In genomic region chr6:32972353-32973143, GRCh38 we compare ENCODE assay signal across 1 cellular context.
TF ChIP-seq lines count a peak whose summit lies in the region.

No MANE protein-coding gene starts in this region.

TF ChIP-seq in HepG2, 621 proteins besides CTCF, POLR2A, EP300 and RAD21 (continued from another document and continues in another):
- TF ChIP-seq ZNF281 (CRISPR knock-in tag; IDR thresholded peaks at IDR 0.05; ENCODE audit: borderline replicate concordance) (no peak), TERF1 (CRISPR knock-in tag; IDR thresholded peaks at IDR 0.05) (no peak), PAWR (CRISPR knock-in tag; IDR thresholded peaks at IDR 0.05; ENCODE audit: borderline replicate concordance) (no peak), TRIM22 (IDR thresholded peaks at IDR 0.05) (no peak), ATRX (CRISPR knock-in tag; IDR thresholded peaks at IDR 0.05; ENCODE audit: borderline replicate concordance) (no peak), HDAC1 (CRISPR knock-in tag; IDR thresholded peaks at IDR 0.05) (peak; percentile 84), TFDP2 (CRISPR knock-in tag; IDR thresholded peaks at IDR 0.05) (no peak), MTF2 (CRISPR knock-in tag; IDR thresholded peaks at IDR 0.05; ENCODE audit: borderline replicate concordance) (no peak), ELF3 (CRISPR knock-in tag; IDR thresholded peaks at IDR 0.05) (no peak), ZBTB4 (CRISPR knock-in tag; IDR thresholded peaks at IDR 0.05; ENCODE audit: borderline replicate concordance) (no peak; the same call in 1 of the 2 replicates), MED13 (CRISPR knock-in tag; IDR thresholded peaks at IDR 0.05) (no peak), PREB (CRISPR knock-in tag; IDR thresholded peaks at IDR 0.05) (no peak; the same call in 1 of the 2 replicates), ZNF354B (CRISPR knock-in tag; IDR thresholded peaks at IDR 0.05) (peak; percentile 75; the same call in 1 of the 2 replicates), ZNF562 (CRISPR knock-in tag; IDR thresholded peaks at IDR 0.05; ENCODE audit: borderline replicate concordance) (no peak), FOXP1 (IDR thresholded peaks at IDR 0.05) (no peak), FOXP1 (CRISPR knock-in tag; IDR thresholded peaks at IDR 0.05) (no peak), ZNF18 (CRISPR knock-in tag; IDR thresholded peaks at IDR 0.05; ENCODE audit: insufficient replicate concordance) (peak; percentile 65), NFE2 (CRISPR knock-in tag; IDR thresholded peaks at IDR 0.05) (no peak), ZFP62 (CRISPR knock-in tag; IDR thresholded peaks at IDR 0.05) (no peak), HOXA9 (CRISPR knock-in tag; IDR thresholded peaks at IDR 0.05; ENCODE audit: borderline replicate concordance) (peak; percentile 63; the same call in 1 of the 2 replicates), NR2C2 (CRISPR knock-in tag; IDR thresholded peaks at IDR 0.05; ENCODE audit: borderline replicate concordance) (no peak), THAP8 (CRISPR knock-in tag; IDR thresholded peaks at IDR 0.05; ENCODE audit: borderline replicate concordance) (0 out of 2 replicates have a peak, but pooled peaks have one; percentile 47), TCF7L2 (IDR thresholded peaks at IDR 0.05; ENCODE audit: low read depth, low read length) (no peak), ZSCAN22 (CRISPR knock-in tag; IDR thresholded peaks at IDR 0.05) (peak; percentile 47; the same call in 1 of the 2 replicates), ZNF513 (CRISPR knock-in tag; conservative IDR thresholded peaks at IDR 0.05) (no peak), ELF4 (CRISPR knock-in tag; IDR thresholded peaks at IDR 0.05; ENCODE audit: borderline replicate concordance) (no peak), KLF11 (CRISPR knock-in tag; IDR thresholded peaks at IDR 0.05) (no peak), KDM6A (CRISPR knock-in tag; IDR thresholded peaks at IDR 0.05; ENCODE audit: low read depth) (no peak), JUN (CRISPR knock-in tag; IDR thresholded peaks at IDR 0.05) (no peak), MEIS1 (CRISPR knock-in tag; IDR thresholded peaks at IDR 0.05; ENCODE audit: borderline replicate concordance) (no peak), RXRB (CRISPR knock-in tag; IDR thresholded peaks at IDR 0.05; ENCODE audit: borderline replicate concordance) (no peak), SOX6 (IDR thresholded peaks at IDR 0.05) (no peak), SOX6 (CRISPR knock-in tag; IDR thresholded peaks at IDR 0.05) (no peak; the same call in 1 of the 2 replicates), ZNF782 (CRISPR knock-in tag; IDR thresholded peaks at IDR 0.05; ENCODE audit: borderline replicate concordance) (no peak), ZNF225 (CRISPR knock-in tag; IDR thresholded peaks at IDR 0.05) (no peak; the same call in 1 of the 2 replicates), KDM3A (CRISPR knock-in tag; IDR thresholded peaks at IDR 0.05; ENCODE audit: low read depth) (peak; percentile 24; the same call in 1 of the 2 replicates), CAMTA2 (CRISPR knock-in tag; IDR thresholded peaks at IDR 0.05; ENCODE audit: borderline replicate concordance) (peak; percentile 83; the same call in 1 of the 2 replicates), DRAP1 (CRISPR knock-in tag; IDR thresholded peaks at IDR 0.05) (no peak), PRMT3 (CRISPR knock-in tag; IDR thresholded peaks at IDR 0.05; ENCODE audit: borderline replicate concordance, low read depth) (no peak; the same call in none of the 2 replicates), ZNF557 (CRISPR knock-in tag; IDR thresholded peaks at IDR 0.05) (no peak), HDAC2 (CRISPR knock-in tag; IDR thresholded peaks at IDR 0.05) (no peak), ZNF609 (CRISPR knock-in tag; IDR thresholded peaks at IDR 0.05; ENCODE audit: borderline replicate concordance) (no peak)
